Comparison of ENCODE assay signal across 8 cellular contexts in genomic region chrX:323721-324628, GRCh38. TPM values are rescaled to one million over a fixed set of nuclear protein-coding genes. Genes with fewer than 3 reads are reported as not detected.
DNase-seq lines count a peak whose midpoint lies in the region; ATAC-seq, FAIRE-seq and TF ChIP-seq lines count a peak whose summit lies in the region.

No MANE protein-coding gene starts in this region.

- H3K4ac ChIP-seq in mesendoderm (ENCODE audit: low read depth, low read length) = no peak overlapping the region

- peaks cover 3% of the 10 kb centered on the region for H4K20me1 ChIP-seq in osteoblast (ENCODE audit: insufficient read depth, low read length)

- H3K18ac ChIP-seq in mesendoderm (ENCODE audit: low read length) = no peak overlapping the region

- no peak overlapping the region for H2BK120ac ChIP-seq in mesendoderm (ENCODE audit: low read depth, low read length)

- H3K4me1 ChIP-seq in mesendoderm (ENCODE audit: control insufficient read depth, low read depth, low read length) (no peaks in the 10 kb centered on the region), osteoblast (ENCODE audit: insufficient read depth, low read length) (peaks cover 11% of the 10 kb centered on the region)

- no peak overlapping the region for H2BK15ac ChIP-seq in mesendoderm (replicated peaks; ENCODE audit: low read depth)

- H3K27ac ChIP-seq in mesendoderm (ENCODE audit: low read depth, low read length) (no peak overlapping the region), osteoblast (ENCODE audit: low read depth, low read length) (no peak overlapping the region)

- no peaks in the 10 kb centered on the region for H3K36me3 ChIP-seq in MG63
- H3K36me3 ChIP-seq in mesendoderm (ENCODE audit: control insufficient read depth, insufficient read depth, low read length) = no peaks in the 10 kb centered on the region
- H3K36me3 ChIP-seq in osteoblast (ENCODE audit: insufficient read depth, low read length) = no peaks in the 10 kb centered on the region

- H3K9me3 Mint-ChIP-seq in central memory CD8-positive, alpha-beta T cell = no peaks in the 10 kb centered on the region

- H3K27me3 ChIP-seq in MG63 = peaks cover 15% of the 10 kb centered on the region
- no peaks in the 10 kb centered on the region for H3K27me3 ChIP-seq in mesendoderm (ENCODE audit: insufficient read depth, low read length, poor library complexity)
- no peaks in the 10 kb centered on the region for H3K27me3 ChIP-seq in osteoblast (ENCODE audit: insufficient read depth, low read length)

- H3K4me1 Mint-ChIP-seq in central memory CD8-positive, alpha-beta T cell = peaks cover 26% of the 10 kb centered on the region

- H3K4me2 ChIP-seq in mesendoderm (ENCODE audit: low read length) (no peak overlapping the region), osteoblast (ENCODE audit: insufficient read depth, low read length) (no peak overlapping the region)

- H3K9ac ChIP-seq in mesendoderm (ENCODE audit: low read length) = no peak overlapping the region

- H3K27ac Mint-ChIP-seq in central memory CD8-positive, alpha-beta T cell (ENCODE audit: low read depth) = peak overlapping the region; percentile 97

- no peak overlapping the region for H2BK5ac ChIP-seq in mesendoderm (ENCODE audit: low read length)

- no peak overlapping the region for H2AK5ac ChIP-seq in mesendoderm (ENCODE audit: low read length)

- TF ChIP-seq CTCF in D721Med (IDR thresholded peaks at IDR 0.05; ENCODE audit: insufficient read depth, missing control alignments) (peak; percentile 39), osteoblast (IDR thresholded peaks at IDR 0.05; ENCODE audit: extremely low read depth, low read depth, low read length) (no peak)

- H3K56ac ChIP-seq in mesendoderm (ENCODE audit: low read length) = no peak overlapping the region

- peak overlapping the region; percentile 67 for H3K4me3 Mint-ChIP-seq in central memory CD8-positive, alpha-beta T cell

- no peak overlapping the region for H4K5ac ChIP-seq in mesendoderm (ENCODE audit: low read length)

- no peak overlapping the region for H4K8ac ChIP-seq in mesendoderm (ENCODE audit: low read depth, low read length)

- H3K4me3 ChIP-seq in MG63 (no peak overlapping the region), mesendoderm (ENCODE audit: low read length) (no peak overlapping the region), osteoblast (ENCODE audit: insufficient read depth, low read length) (no peak overlapping the region)

- no peak overlapping the region for H2AFZ ChIP-seq in osteoblast (ENCODE audit: low read length)

- no CpG with 5 or more reads among the region's 38 CpGs for WGBS in mesendoderm (ENCODE audit: extremely low coverage, insufficient coverage, low lambda C conversion rate)

- peak; percentile 29 for ATAC-seq in central memory CD8-positive, alpha-beta T cell (replicated peaks; ENCODE audit: extremely low read depth, poor library complexity, severe bottlenecking)
- ATAC-seq in GM18909 (IDR thresholded peaks at IDR 0.05; ENCODE audit: poor library complexity, unreplicated experiment) = no peak

- H3K9me3 ChIP-seq in MG63 (no peaks in the 10 kb centered on the region), osteoblast (ENCODE audit: low read depth, low read length) (no peaks in the 10 kb centered on the region)

- H3K79me1 ChIP-seq in mesendoderm (ENCODE audit: low read length) = peaks cover 2% of the 10 kb centered on the region

- H3K27me3 Mint-ChIP-seq in central memory CD8-positive, alpha-beta T cell = no peaks in the 10 kb centered on the region

- peak; percentile 55 for FAIRE-seq in D721Med (lab: Jason Lieb, UNC)

- H3K79me2 ChIP-seq in mesendoderm (ENCODE audit: control insufficient read depth, insufficient read depth, low read length) = peaks cover 5% of the 10 kb centered on the region
- H3K79me2 ChIP-seq in osteoblast (ENCODE audit: insufficient read depth, low read length) = peaks cover 7% of the 10 kb centered on the region

- DNase-seq in D721Med (ENCODE audit: insufficient read length, low spot score) = no peak
- peak; percentile 26 for DNase-seq in MG63
- DNase-seq in central memory CD8-positive, alpha-beta T cell (ENCODE audit: low spot score in 2 of 2) = peak in 1 of 2 donors; percentile 34
- peak; percentile 83 for DNase-seq in mesendoderm
- DNase-seq in osteoblast (ENCODE audit: insufficient read length, low spot score, missing footprints) = no peak
- no peak for DNase-seq in GM19240 (ENCODE audit: insufficient read length, low spot score)
- DNase-seq in inferior parietal cortex (ENCODE audit: extremely low spot score) = no peak

- no peak overlapping the region for H3K23ac ChIP-seq in mesendoderm (ENCODE audit: low read length)

- peaks cover 19% of the 10 kb centered on the region for H3K36me3 Mint-ChIP-seq in central memory CD8-positive, alpha-beta T cell (ENCODE audit: insufficient read depth)

RNA-seq across cellular contexts. Expression of gene GTPBP6, which starts 5.4 kb away (rescaled TPM):
- 64.5 and 79.5 TPM in 2 replicates for total RNA-seq in MG63 (2014; rRNA removed; shearing (Covaris generic); ENCODE audit: low replicate concordance)
- polyA plus RNA-seq in mesendoderm (2013, experiment 1 of 2) = 38.4 TPM
- polyA plus RNA-seq in mesendoderm (2013, experiment 2 of 2) = 38.5 TPM
- 34.2 and 34.4 TPM in 2 replicates for total RNA-seq in osteoblast

RNA-seq across cellular contexts. Expression of gene PLCXD1, which starts 42.8 kb away (rescaled TPM):
- total RNA-seq in MG63 (2014; rRNA removed; shearing (Covaris generic); ENCODE audit: low replicate concordance) = 8.4 and 13.0 TPM in 2 replicates
- polyA plus RNA-seq in mesendoderm (2013, experiment 1 of 2) = 24.1 TPM
- polyA plus RNA-seq in mesendoderm (2013, experiment 2 of 2) = 26.6 TPM
- total RNA-seq in osteoblast = 3.3 and 4.1 TPM in 2 replicates

Comparison
In these comparisons a context has a peak if more than half of its experiments do, and no peak if none do; other contexts are left out.
1. DNase-seq: peak in MG63 (single experiment) and mesendoderm (single experiment); none in D721Med (single experiment), osteoblast (single experiment), GM19240 (single experiment) and inferior parietal cortex (single experiment).